In the genomic region with DNA sequence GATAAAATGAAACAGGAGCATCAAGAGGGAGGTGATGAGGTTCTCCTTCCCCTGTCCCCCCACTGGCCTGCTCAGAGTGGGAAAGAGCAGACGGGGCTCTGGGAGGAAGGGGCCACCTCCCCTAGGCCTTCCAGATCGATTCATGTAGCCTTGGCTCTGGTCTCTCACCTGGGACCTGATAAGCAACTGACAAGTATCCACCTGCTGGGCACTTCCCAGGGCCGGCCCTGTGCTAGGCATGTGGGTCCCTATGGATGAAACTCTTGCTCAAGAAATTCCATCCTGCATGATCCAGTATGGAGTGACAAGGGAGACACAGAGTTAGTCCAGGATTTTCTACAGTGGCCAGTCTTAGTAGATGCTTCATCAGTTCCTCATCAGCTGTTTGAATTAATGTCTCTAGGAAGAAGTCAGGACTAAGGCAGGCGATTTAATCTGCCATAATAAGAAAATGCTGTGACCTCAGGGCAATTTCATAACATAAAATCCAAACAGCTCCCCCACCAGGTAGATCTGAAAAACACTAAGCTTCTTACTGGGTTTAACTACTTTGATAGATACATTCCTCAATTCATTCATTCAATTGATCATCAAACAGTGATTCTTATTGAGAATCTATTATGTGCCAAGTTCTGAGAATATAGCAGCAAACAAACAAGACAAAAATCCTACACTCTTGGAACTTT, we compare ENCODE assay signal across 17 cellular contexts. TPM values are rescaled to one million over a fixed set of nuclear protein-coding genes. Genes with fewer than 3 reads are reported as not detected.
DNase-seq lines count a peak whose midpoint lies in the region; ATAC-seq, FAIRE-seq and TF ChIP-seq lines count a peak whose summit lies in the region.
"Had no signal": no experiment of that assay in that cellular context is flagged by ENCODE, and none has a peak within 500 bp of the region (broad histone marks: within the 10 kb centered on the region; RNA-seq: fewer than 3 reads in every experiment).

No MANE protein-coding gene starts in this region.

- no peaks in the 10 kb centered on the region for H3K79me2 ChIP-seq in astrocyte (ENCODE audit: insufficient read depth, low read length)

- H3K4me1 ChIP-seq in left ventricle myocardium inferior (peaks cover 68% of the 10 kb centered on the region), astrocyte (ENCODE audit: insufficient read depth, low read length) (peaks cover 34% of the 10 kb centered on the region), gastroesophageal sphincter (peaks cover 10 to 81% (median 29%) of the 10 kb centered on the region in 3 donors)

- no peaks in the 10 kb centered on the region for H3K27me3 ChIP-seq in left ventricle myocardium inferior (ENCODE audit: low read depth)
- no peaks in the 10 kb centered on the region for H3K27me3 ChIP-seq in astrocyte (ENCODE audit: insufficient read depth, low read length)
- no peaks in the 10 kb centered on the region for H3K27me3 ChIP-seq in gastroesophageal sphincter
- H3K27me3 ChIP-seq: ovary had no signal

- H2AFZ ChIP-seq in astrocyte (ENCODE audit: low read depth, low read length): no peak overlapping the region

- ATAC-seq in left ventricle myocardium superior (no peak), gastroesophageal sphincter (no peak), HG02840 (IDR thresholded peaks at IDR 0.05; ENCODE audit: low FRiP score, unreplicated experiment) (no peak), GM19324 (IDR thresholded peaks at IDR 0.05; ENCODE audit: low FRiP score, unreplicated experiment) (no peak)
- ATAC-seq: activated CD4-positive, alpha-beta T cell treated with anti-CD3 and anti-CD28 coated beads for 36 hours; stimulated activated naive CD8-positive, alpha-beta T cell treated with anti-CD3 and anti-CD28 coated beads, Interleukin-15, amount 100 ng/mL, for 72 hours had no signal

- no peak overlapping the region for H3K4me3 ChIP-seq in left ventricle myocardium inferior
- no peak overlapping the region for H3K4me3 ChIP-seq in astrocyte (ENCODE audit: insufficient read depth, low read depth, low read length)
- H3K4me3 ChIP-seq in gastroesophageal sphincter: no peak overlapping the region
- H3K4me3 ChIP-seq: ovary had no signal

- TF ChIP-seq CTCF in left ventricle myocardium inferior (IDR thresholded peaks at IDR 0.05; ENCODE audit: borderline replicate concordance): no peak
- TF ChIP-seq CTCF in astrocyte (IDR thresholded peaks at IDR 0.05; ENCODE audit: insufficient read depth, low read depth, low read length): peak; percentile 9
- no peak for TF ChIP-seq CTCF in gastroesophageal sphincter (IDR thresholded peaks at IDR 0.05)

- intact Hi-C loops in left ventricle myocardium inferior (cut with micrococcal nuclease) (no loop called here), left ventricle myocardium superior (cut with micrococcal nuclease) (no loop called here)

- no peak for TF ChIP-seq POLR2A in gastroesophageal sphincter (IDR thresholded peaks at IDR 0.05)

- H3K4me3 Mint-ChIP-seq in astrocyte (ENCODE audit: unreplicated experiment): no peak overlapping the region
- no peak overlapping the region for H3K4me3 Mint-ChIP-seq in activated naive CD4-positive, alpha-beta T cell treated with anti-CD3 and anti-CD28 coated beads, Interleukin-2, amount 10 ng/mL, durations not matched to agents 7 days and 5 days
- H3K4me3 Mint-ChIP-seq: activated CD4-positive, alpha-beta T cell treated with anti-CD3 and anti-CD28 coated beads for 36 hours; activated naive CD8-positive, alpha-beta T cell treated with anti-CD3 and anti-CD28 coated beads, Interleukin-2, amount 10 ng/mL, durations not matched to agents 7 days and 5 days; stimulated activated naive CD8-positive, alpha-beta T cell treated with anti-CD3 and anti-CD28 coated beads, Interleukin-15, amount 100 ng/mL, for 72 hours had no signal

- H3K9me3 ChIP-seq in left ventricle myocardium inferior (replicated peaks): no peaks in the 10 kb centered on the region
- H3K9me3 ChIP-seq in astrocyte (ENCODE audit: insufficient read depth, low read depth, low read length): no peaks in the 10 kb centered on the region
- H3K9me3 ChIP-seq in gastroesophageal sphincter: no peaks in the 10 kb centered on the region
- H3K9me3 ChIP-seq: ovary had no signal

- no peaks in the 10 kb centered on the region for H3K9me3 Mint-ChIP-seq in astrocyte (ENCODE audit: unreplicated experiment)
- H3K9me3 Mint-ChIP-seq in activated naive CD4-positive, alpha-beta T cell treated with anti-CD3 and anti-CD28 coated beads, Interleukin-2, amount 10 ng/mL, durations not matched to agents 7 days and 5 days: no peaks in the 10 kb centered on the region
- H3K9me3 Mint-ChIP-seq: activated naive CD8-positive, alpha-beta T cell treated with anti-CD3 and anti-CD28 coated beads, Interleukin-2, amount 10 ng/mL, durations not matched to agents 7 days and 5 days; stimulated activated naive CD8-positive, alpha-beta T cell treated with anti-CD3 and anti-CD28 coated beads, Interleukin-15, amount 100 ng/mL, for 72 hours had no signal

- peaks cover 3% of the 10 kb centered on the region for H3K36me3 Mint-ChIP-seq in astrocyte (ENCODE audit: low read depth, unreplicated experiment)
- no peaks in the 10 kb centered on the region for H3K36me3 Mint-ChIP-seq in activated naive CD4-positive, alpha-beta T cell treated with anti-CD3 and anti-CD28 coated beads, Interleukin-2, amount 10 ng/mL, durations not matched to agents 7 days and 5 days

- no peak overlapping the region for H3K27ac Mint-ChIP-seq in astrocyte (ENCODE audit: unreplicated experiment)
- H3K27ac Mint-ChIP-seq in activated naive CD4-positive, alpha-beta T cell treated with anti-CD3 and anti-CD28 coated beads, Interleukin-2, amount 10 ng/mL, durations not matched to agents 7 days and 5 days: no peak overlapping the region
- H3K27ac Mint-ChIP-seq: activated CD4-positive, alpha-beta T cell treated with anti-CD3 and anti-CD28 coated beads for 36 hours; activated naive CD8-positive, alpha-beta T cell treated with anti-CD3 and anti-CD28 coated beads, Interleukin-2, amount 10 ng/mL, durations not matched to agents 7 days and 5 days had no signal

- H3K4me2 ChIP-seq in astrocyte (ENCODE audit: low read length): no peak overlapping the region

- peaks cover 49% of the 10 kb centered on the region for H3K4me1 Mint-ChIP-seq in astrocyte (ENCODE audit: low read depth, unreplicated experiment)
- no peaks in the 10 kb centered on the region for H3K4me1 Mint-ChIP-seq in activated naive CD4-positive, alpha-beta T cell treated with anti-CD3 and anti-CD28 coated beads, Interleukin-2, amount 10 ng/mL, durations not matched to agents 7 days and 5 days

- no peak for FAIRE-seq in astrocyte (lab: Jason Lieb, UNC)

- no peak overlapping the region for H3K9ac ChIP-seq in astrocyte (ENCODE audit: low read length)

- H4K20me1 ChIP-seq in astrocyte (ENCODE audit: insufficient read depth, low read length): peaks cover 10% of the 10 kb centered on the region

- no peak for TF ChIP-seq EP300 in gastroesophageal sphincter (IDR thresholded peaks at IDR 0.05)

- CTCF ChIA-PET in activated naive CD4-positive, alpha-beta T cell treated with anti-CD3 and anti-CD28 coated beads, Interleukin-2, amount 10 ng/mL, durations not matched to agents 7 days and 5 days (lab: Charles Lee): interaction anchor here (0.7 to 0.8 kb wide), 2 partner anchors 213 to 254 kb away, joined by 3 read pairs; no protein-coding TSS in a partner anchor

- H3K27ac ChIP-seq in left ventricle myocardium inferior (replicated peaks) (peak overlapping the region; percentile 92), astrocyte (ENCODE audit: low read depth, low read length) (no peak overlapping the region), gastroesophageal sphincter (peak overlapping the region in 3 of 4 donors; percentile 15 to 88 (median 79))

- no peaks in the 10 kb centered on the region for H3K36me3 ChIP-seq in left ventricle myocardium inferior
- H3K36me3 ChIP-seq in astrocyte (ENCODE audit: insufficient read depth, low read length): no peaks in the 10 kb centered on the region
- no peaks in the 10 kb centered on the region for H3K36me3 ChIP-seq in gastroesophageal sphincter
- H3K36me3 ChIP-seq: ovary had no signal

- no peaks in the 10 kb centered on the region for H3K27me3 Mint-ChIP-seq in astrocyte (ENCODE audit: low read depth, unreplicated experiment)
- no peaks in the 10 kb centered on the region for H3K27me3 Mint-ChIP-seq in activated naive CD4-positive, alpha-beta T cell treated with anti-CD3 and anti-CD28 coated beads, Interleukin-2, amount 10 ng/mL, durations not matched to agents 7 days and 5 days
- H3K27me3 Mint-ChIP-seq: activated CD4-positive, alpha-beta T cell treated with anti-CD3 and anti-CD28 coated beads for 36 hours; activated naive CD8-positive, alpha-beta T cell treated with anti-CD3 and anti-CD28 coated beads, Interleukin-2, amount 10 ng/mL, durations not matched to agents 7 days and 5 days; stimulated activated naive CD8-positive, alpha-beta T cell treated with anti-CD3 and anti-CD28 coated beads, Interleukin-15, amount 100 ng/mL, for 72 hours had no signal

- WGBS in gastroesophageal sphincter (ENCODE audit: low coverage in 1 of 2), 2 donors: 88 to 94% methylated on average over 1 to 4 of the region's 4 CpGs

- DNase-seq in left ventricle myocardium inferior: no peak
- DNase-seq in left ventricle myocardium superior: no peak
- no peak for DNase-seq in astrocyte (ENCODE audit: low read depth)
- DNase-seq in activated naive CD4-positive, alpha-beta T cell treated with anti-CD3 and anti-CD28 coated beads, Interleukin-2, amount 10 ng/mL, durations not matched to agents 7 days and 5 days: no peak
- no peak for DNase-seq in activated T-cell treated with anti-CD3 and anti-CD28 coated beads for 4 hours
- DNase-seq: activated CD4-positive, alpha-beta T cell treated with anti-CD3 and anti-CD28 coated beads for 36 hours; activated naive CD8-positive, alpha-beta T cell treated with anti-CD3 and anti-CD28 coated beads, Interleukin-2, amount 10 ng/mL, durations not matched to agents 7 days and 5 days; central memory CD4-positive, alpha-beta T cell; KG1; NCI-H1694; NCI-H526; ovary; stimulated activated CD4-positive, alpha-beta T cell treated with anti-CD3 and anti-CD28 coated beads, Interleukin-12 subunit alpha, Interleukin-12 subunit beta, amount 100 ng/mL, for 4 hours; stimulated activated naive CD8-positive, alpha-beta T cell treated with anti-CD3 and anti-CD28 coated beads, Interleukin-15, amount 100 ng/mL, for 72 hours had no signal

RNA-seq across cellular contexts. Expression of a gene that starts 44.7 kb away (rescaled TPM):
- total RNA-seq in left ventricle myocardium inferior (48.5 TPM), left ventricle myocardium superior (55.0 TPM), astrocyte (44.5 and 49.5 TPM in 2 replicates), gastroesophageal sphincter (10 to 100 TPM; 50.9 to 83.2 (median 73.4) TPM)
